Comparison of ENCODE assay signal across 1 cellular context in genomic region chr9:129653819-129654528, GRCh38.
TF ChIP-seq lines count a peak whose summit lies in the region.

No MANE protein-coding gene starts in this region.

TF ChIP-seq in endothelial cell of umbilical vein, 7 proteins besides CTCF, POLR2A, EP300 and RAD21 (continued from another document):
- TF ChIP-seq FOS (IDR thresholded peaks at IDR 0.05; ENCODE audit: borderline replicate concordance, insufficient read depth, low read length) (no peak), GATA2 (IDR thresholded peaks at IDR 0.05; ENCODE audit: insufficient read depth, insufficient read length, low read depth, low read length) (no peak), EZH2 (IDR thresholded peaks at IDR 0.05; ENCODE audit: borderline replicate concordance, low read depth, low read length, severe bottlenecking) (no peak), MYC (IDR thresholded peaks at IDR 0.05; ENCODE audit: low read depth, low read length) (no peak), JUN (IDR thresholded peaks at IDR 0.05; ENCODE audit: borderline replicate concordance, insufficient read depth, insufficient read length, low read depth) (no peak)
